Comparison of ENCODE assay signal across 10 cellular contexts in the genomic region with DNA sequence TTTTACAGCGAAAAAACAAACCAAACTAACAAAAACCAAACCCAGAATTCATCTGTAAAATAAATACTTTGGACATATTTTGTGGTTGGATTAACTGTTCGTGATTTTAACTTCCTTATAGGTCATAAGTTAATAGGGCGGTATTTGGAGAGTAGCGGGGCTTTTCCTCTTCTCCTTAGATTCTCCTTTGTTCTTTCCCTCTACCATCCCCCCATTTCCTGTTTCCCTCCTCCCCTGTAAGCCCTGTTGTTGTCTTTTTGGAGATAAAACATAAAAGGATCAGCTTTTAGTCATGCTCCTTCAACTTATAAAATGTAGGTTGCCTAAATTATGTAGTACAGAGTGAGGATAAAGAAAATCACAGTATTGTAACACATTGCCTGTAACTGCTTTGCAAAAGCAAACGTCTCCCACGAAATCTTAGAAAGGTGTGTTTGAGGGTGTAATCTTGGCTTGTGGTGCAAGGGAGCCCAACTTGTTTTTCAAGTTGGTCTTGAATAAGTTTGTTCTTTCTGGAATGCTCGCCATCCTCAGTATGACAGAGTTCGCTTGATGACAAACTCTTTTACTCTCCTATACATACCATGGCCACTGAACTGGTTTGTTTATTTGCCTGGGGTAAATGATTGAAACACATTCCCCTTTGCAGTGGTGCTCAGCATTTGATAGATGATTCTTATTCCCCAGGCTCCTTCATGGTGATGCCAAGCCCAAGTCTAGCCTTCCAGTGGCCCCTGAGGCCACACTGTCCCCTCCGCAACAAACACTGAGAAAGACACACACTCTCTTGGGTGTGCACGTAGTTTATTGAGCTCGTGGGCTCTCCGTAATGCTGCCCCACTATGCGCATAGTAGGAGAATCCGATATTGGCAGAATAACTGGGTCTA. TPM values are rescaled to one million over a fixed set of nuclear protein-coding genes. Genes with fewer than 3 reads are reported as not detected.
DNase-seq lines count a peak whose midpoint lies in the region; ATAC-seq and TF ChIP-seq lines count a peak whose summit lies in the region.
"Had no signal": no experiment of that assay in that cellular context is flagged by ENCODE, and none has a peak within 500 bp of the region (broad histone marks: within the 10 kb centered on the region; RNA-seq: fewer than 3 reads in every experiment).

No MANE protein-coding gene starts in this region.

- H3K27me3 ChIP-seq in colonic mucosa: no peaks in the 10 kb centered on the region
- no peaks in the 10 kb centered on the region for H3K27me3 ChIP-seq in right cardiac atrium (ENCODE audit: control insufficient read depth, insufficient read depth)

- H3K27ac Mint-ChIP-seq in stimulated activated effector memory CD8-positive, alpha-beta T cell treated with anti-CD3 and anti-CD28 coated beads, Interleukin-12 subunit alpha, Interleukin-12 subunit beta, amount 100 ng/mL, for 72 hours: no peak overlapping the region
- H3K27ac Mint-ChIP-seq: CD4-positive, alpha-beta memory T cell had no signal

- no peak overlapping the region for H3K4me3 ChIP-seq in colonic mucosa
- H3K4me3 ChIP-seq in right cardiac atrium (ENCODE audit: low read length): no peak overlapping the region

- no peak for TF ChIP-seq CTCF in colonic mucosa (IDR thresholded peaks at IDR 0.05)

- H3K36me3 Mint-ChIP-seq in stimulated activated effector memory CD8-positive, alpha-beta T cell treated with anti-CD3 and anti-CD28 coated beads, Interleukin-12 subunit alpha, Interleukin-12 subunit beta, amount 100 ng/mL, for 72 hours: no peaks in the 10 kb centered on the region
- H3K36me3 Mint-ChIP-seq: CD4-positive, alpha-beta memory T cell had no signal

- no peaks in the 10 kb centered on the region for H3K36me3 ChIP-seq in colonic mucosa

- DNase-seq in COLO829 (ENCODE audit: low spot score) (peak; percentile 60), NCI-H1105 treated with DMSO at 0.1 percent for 48 hours (lab: John Stamatoyannopoulos, UW) (peak; percentile 43), colonic mucosa (peak; percentile 46), mucosa of gallbladder (ENCODE audit: low spot score) (peak; percentile 39), NCI-H128 (lab: John Stamatoyannopoulos, UW; ENCODE audit: unreplicated experiment) (no peak), right cardiac atrium (no peak)
- no peak for DNase-seq in stimulated activated effector memory CD8-positive, alpha-beta T cell treated with anti-CD3 and anti-CD28 coated beads, Interleukin-12 subunit alpha, Interleukin-12 subunit beta, amount 100 ng/mL, for 72 hours (ENCODE audit: low spot score in 2 of 2)
- DNase-seq: CD4-positive, alpha-beta memory T cell; midbrain had no signal

- no peak for ATAC-seq in GM21367 (IDR thresholded peaks at IDR 0.05; ENCODE audit: unreplicated experiment)
- ATAC-seq in stimulated activated effector memory CD8-positive, alpha-beta T cell treated with anti-CD3 and anti-CD28 coated beads, Interleukin-12 subunit alpha, Interleukin-12 subunit beta, amount 100 ng/mL, for 72 hours: no peak
- ATAC-seq in right cardiac atrium: no peak

- H3K9ac ChIP-seq in colonic mucosa (ENCODE audit: low read depth in 2 of 2, low read length in 2 of 2): peak overlapping the region in 1 of 2 donors; percentile 66

- H3K4me1 Mint-ChIP-seq in stimulated activated effector memory CD8-positive, alpha-beta T cell treated with anti-CD3 and anti-CD28 coated beads, Interleukin-12 subunit alpha, Interleukin-12 subunit beta, amount 100 ng/mL, for 72 hours: peaks cover 11% of the 10 kb centered on the region

- H3K9me3 ChIP-seq in colonic mucosa (no peaks in the 10 kb centered on the region), right cardiac atrium (ENCODE audit: control insufficient read depth, low read length) (no peaks in the 10 kb centered on the region)

- intact Hi-C loops in colonic mucosa (cut with DNase I): no loop called here
- intact Hi-C loops in right cardiac atrium (cut with DNase I): no loop called here

- no peak overlapping the region for H3K4me3 Mint-ChIP-seq in stimulated activated effector memory CD8-positive, alpha-beta T cell treated with anti-CD3 and anti-CD28 coated beads, Interleukin-12 subunit alpha, Interleukin-12 subunit beta, amount 100 ng/mL, for 72 hours
- H3K4me3 Mint-ChIP-seq: CD4-positive, alpha-beta memory T cell had no signal

- 72% methylated on average over 14 of the region's 14 CpGs for WGBS in right cardiac atrium

- H3K4me1 ChIP-seq in colonic mucosa (peaks cover 12% of the 10 kb centered on the region), right cardiac atrium (ENCODE audit: control insufficient read depth, insufficient read depth, low read length) (peaks cover 23% of the 10 kb centered on the region)

- H3K27ac ChIP-seq in colonic mucosa: peak overlapping the region; percentile 91
- H3K27ac ChIP-seq in right cardiac atrium (ENCODE audit: low read length): no peak overlapping the region

- no peaks in the 10 kb centered on the region for H3K9me3 Mint-ChIP-seq in stimulated activated effector memory CD8-positive, alpha-beta T cell treated with anti-CD3 and anti-CD28 coated beads, Interleukin-12 subunit alpha, Interleukin-12 subunit beta, amount 100 ng/mL, for 72 hours

RNA-seq across cellular contexts. Expression of a gene that starts 49.4 kb away (rescaled TPM):
- total RNA-seq in colonic mucosa: 10 to 100 TPM; 32.7 to 56.7 TPM
- total RNA-seq in mucosa of gallbladder: 88.8 TPM
- total RNA-seq in right cardiac atrium: 100 to 1,000 TPM in 2 of 4 donors, 10 to 100 TPM in 2; 81.3 to 105 (median 98.4) TPM
- 19.7 TPM for polyA plus RNA-seq in right cardiac atrium

Comparison
In these comparisons a context has a peak if more than half of its experiments do, and no peak if none do; other contexts are left out.
1. DNase-seq: peak in COLO829 (single experiment), NCI-H1105 treated with DMSO at 0.1 percent for 48 hours (single experiment), colonic mucosa (single experiment) and mucosa of gallbladder (single experiment); none in NCI-H128 (single experiment), stimulated activated effector memory CD8-positive, alpha-beta T cell treated with anti-CD3 and anti-CD28 coated beads, Interleukin-12 subunit alpha, Interleukin-12 subunit beta, amount 100 ng/mL, for 72 hours (0 of 2) and right cardiac atrium (0 of 3).